1 cellular context compared by ENCODE assay signal in genomic region chr2:240585681-240586197, GRCh38.
TF ChIP-seq lines count a peak whose summit lies in the region.

No MANE protein-coding gene starts in this region.

TF ChIP-seq in endothelial cell of umbilical vein, 7 proteins besides CTCF, POLR2A, EP300 and RAD21:
- TF ChIP-seq EZH2 (IDR thresholded peaks at IDR 0.05; ENCODE audit: borderline replicate concordance, low read depth, low read length, severe bottlenecking), result no peak
- TF ChIP-seq JUN (IDR thresholded peaks at IDR 0.05; ENCODE audit: borderline replicate concordance, insufficient read depth, insufficient read length, low read depth), result no peak
- TF ChIP-seq MAX (IDR thresholded peaks at IDR 0.05; ENCODE audit: insufficient read depth, insufficient read length), result no peak
- no peak for TF ChIP-seq MYC (IDR thresholded peaks at IDR 0.05; ENCODE audit: low read depth, low read length)
- TF ChIP-seq POLR2AphosphoS5 (IDR thresholded peaks at IDR 0.05; ENCODE audit: insufficient read depth, low read depth, low read length), result no peak
- TF ChIP-seq FOS (IDR thresholded peaks at IDR 0.05; ENCODE audit: borderline replicate concordance, insufficient read depth, low read length), result no peak
- TF ChIP-seq GATA2 (IDR thresholded peaks at IDR 0.05; ENCODE audit: insufficient read depth, insufficient read length, low read depth, low read length), result no peak
